ENCODE assay signal across 13 cellular contexts in genomic region chr4:37873383-37873782, GRCh38. TPM values are rescaled to one million over a fixed set of nuclear protein-coding genes. Genes with fewer than 3 reads are reported as not detected.
DNase-seq lines count a peak whose midpoint lies in the region; ATAC-seq, FAIRE-seq and TF ChIP-seq lines count a peak whose summit lies in the region.
"Had no signal": no experiment of that assay in that cellular context is flagged by ENCODE, and none has a peak within 500 bp of the region (broad histone marks: within the 10 kb centered on the region; RNA-seq: fewer than 3 reads in every experiment).

No MANE protein-coding gene starts in this region.

- ATAC-seq in upper lobe of right lung, result peak; percentile 80
- ATAC-seq in GM21717 (IDR thresholded peaks at IDR 0.05; ENCODE audit: unreplicated experiment), result no peak

- H3K4me1 ChIP-seq in breast epithelium, result no peaks in the 10 kb centered on the region
- peaks cover 3% of the 10 kb centered on the region for H3K4me1 ChIP-seq in astrocyte (ENCODE audit: insufficient read depth, low read length)
- H3K4me1 ChIP-seq in upper lobe of right lung, result peaks cover 11% of the 10 kb centered on the region

- intact Hi-C loops in MCF 10A (cut with micrococcal nuclease), result no loop called here
- intact Hi-C loops in breast epithelium (cut with DNase I; ENCODE audit: low total_unique reads), result no loop called here
- intact Hi-C loops in upper lobe of right lung (cut with DNase I), result no loop called here

- TF ChIP-seq POLR2A in breast epithelium (IDR thresholded peaks at IDR 0.05) (no peak), GM12891 (IDR thresholded peaks at IDR 0.05; ENCODE audit: low read depth, low read length) (no peak)

- peak overlapping the region; percentile 83 for H3K27ac Mint-ChIP-seq in MCF 10A (ENCODE audit: low read depth, unreplicated experiment)
- H3K27ac Mint-ChIP-seq in astrocyte (ENCODE audit: unreplicated experiment), result no peak overlapping the region
- H3K27ac Mint-ChIP-seq: B cell, IgD-negative memory B cell had no signal

- H3K79me2 ChIP-seq in astrocyte (ENCODE audit: insufficient read depth, low read length), result no peaks in the 10 kb centered on the region

- H3K27ac ChIP-seq in breast epithelium (no peak overlapping the region), astrocyte (ENCODE audit: low read depth, low read length) (no peak overlapping the region), upper lobe of right lung (no peak overlapping the region)

- BruUV-seq in MCF 10A (replicated peaks; lab: Mats Ljungman, UMichigan), result no TSS peak

- H3K36me3 Mint-ChIP-seq in MCF 10A (ENCODE audit: insufficient read depth, unreplicated experiment), result no peaks in the 10 kb centered on the region
- no peaks in the 10 kb centered on the region for H3K36me3 Mint-ChIP-seq in astrocyte (ENCODE audit: low read depth, unreplicated experiment)

- H3K4me1 Mint-ChIP-seq in MCF 10A (ENCODE audit: insufficient read depth, unreplicated experiment), result peaks cover 14% of the 10 kb centered on the region
- H3K4me1 Mint-ChIP-seq in astrocyte (ENCODE audit: low read depth, unreplicated experiment), result no peaks in the 10 kb centered on the region

- FAIRE-seq in astrocyte (lab: Jason Lieb, UNC) (peak; percentile 43), GM12891 (lab: Jason Lieb, UNC) (no peak)

- no peak overlapping the region for H2AFZ ChIP-seq in astrocyte (ENCODE audit: low read depth, low read length)

- H4K20me1 ChIP-seq in astrocyte (ENCODE audit: insufficient read depth, low read length), result no peaks in the 10 kb centered on the region

- H3K27me3 Mint-ChIP-seq in MCF 10A (ENCODE audit: insufficient read depth, unreplicated experiment) (no peaks in the 10 kb centered on the region), astrocyte (ENCODE audit: low read depth, unreplicated experiment) (no peaks in the 10 kb centered on the region)
- H3K27me3 Mint-ChIP-seq: activated T-cell treated with anti-CD3 and anti-CD28 coated beads, Interleukin-2, amount 50 U/mL, for 24 hours; B cell; IgD-negative memory B cell had no signal

- H3K36me3 ChIP-seq in breast epithelium, result no peaks in the 10 kb centered on the region
- H3K36me3 ChIP-seq in astrocyte (ENCODE audit: insufficient read depth, low read length), result no peaks in the 10 kb centered on the region
- H3K36me3 ChIP-seq in upper lobe of right lung, result no peaks in the 10 kb centered on the region

- no peak overlapping the region for H3K9ac ChIP-seq in astrocyte (ENCODE audit: low read length)

- CTCF ChIA-PET in MCF 10A (lab: Yijun Ruan, JAX), result interaction anchor here (0.6 to 1.3 kb wide), 2 partner anchors 39 to 105 kb away, joined by 3 to 5 read pairs; no protein-coding TSS in a partner anchor

- DNase-seq in MCF 10A (ENCODE audit: unreplicated experiment) (peak; percentile 86), breast epithelium (ENCODE audit: low spot score in 2 of 2) (no peak), astrocyte (ENCODE audit: low read depth) (peak; percentile 54), kidney tubule cell (ENCODE audit: low spot score) (peak; percentile 33), upper lobe of right lung (no peak), iPS-NIHi11 (ENCODE audit: low spot score) (no peak), GM12891 (ENCODE audit: insufficient read length, low spot score) (no peak)
- DNase-seq: activated T-cell treated with anti-CD3 and anti-CD28 coated beads, Interleukin-2, amount 50 U/mL, for 24 hours; NCI-H524 treated with DMSO at 0.1 percent for 48 hours; T-helper 9 cell had no signal

- no peaks in the 10 kb centered on the region for H3K9me3 Mint-ChIP-seq in MCF 10A (ENCODE audit: unreplicated experiment)
- no peaks in the 10 kb centered on the region for H3K9me3 Mint-ChIP-seq in astrocyte (ENCODE audit: unreplicated experiment)
- H3K9me3 Mint-ChIP-seq: activated T-cell treated with anti-CD3 and anti-CD28 coated beads, Interleukin-2, amount 50 U/mL, for 24 hours; IgD-negative memory B cell had no signal

- H3K4me3 ChIP-seq in breast epithelium (no peak overlapping the region), astrocyte (ENCODE audit: insufficient read depth, low read depth, low read length) (no peak overlapping the region), upper lobe of right lung (no peak overlapping the region)

- POLR2A ChIA-PET in MCF 10A (lab: Yijun Ruan, JAX), result interaction anchor here (1.4 to 4.1 kb wide), 4 partner anchors 13 to 47 kb away, joined by 6 to 34 read pairs (median 12); partner anchors contain the start of gene PGM2

- no peak overlapping the region for H3K4me2 ChIP-seq in astrocyte (ENCODE audit: low read length)

- H3K27me3 ChIP-seq in breast epithelium (no peaks in the 10 kb centered on the region), astrocyte (ENCODE audit: insufficient read depth, low read length) (no peaks in the 10 kb centered on the region), upper lobe of right lung (no peaks in the 10 kb centered on the region)

- H3K9me3 ChIP-seq in breast epithelium (no peaks in the 10 kb centered on the region), astrocyte (ENCODE audit: insufficient read depth, low read depth, low read length) (no peaks in the 10 kb centered on the region), upper lobe of right lung (no peaks in the 10 kb centered on the region)

- H3K4me3 Mint-ChIP-seq in MCF 10A (ENCODE audit: unreplicated experiment) (peak overlapping the region; percentile 21), astrocyte (ENCODE audit: unreplicated experiment) (no peak overlapping the region)
- H3K4me3 Mint-ChIP-seq: activated T-cell treated with anti-CD3 and anti-CD28 coated beads, Interleukin-2, amount 50 U/mL, for 24 hours; B cell; IgD-negative memory B cell had no signal

- TF ChIP-seq CTCF in MCF 10A (IDR thresholded peaks at IDR 0.05; ENCODE audit: unreplicated experiment) (no peak), breast epithelium (IDR thresholded peaks at IDR 0.05) (no peak), astrocyte (IDR thresholded peaks at IDR 0.05; ENCODE audit: insufficient read depth, low read depth, low read length) (no peak), upper lobe of right lung (IDR thresholded peaks at IDR 0.05) (no peak)

TF ChIP-seq in GM12891, 5 proteins besides CTCF, POLR2A, EP300 and RAD21:
- TF ChIP-seq POU2F2 (IDR thresholded peaks at IDR 0.05; ENCODE audit: low read depth, low read length) (no peak), PAX5 (IDR thresholded peaks at IDR 0.05; ENCODE audit: insufficient read depth, low read length, severe bottlenecking) (no peak)

RNA-seq across cellular contexts. Expression of gene TBC1D1, which starts 17.5 kb away (rescaled TPM):
- total RNA-seq in MCF 10A (2022), result 36.0 and 39.5 TPM in 2 replicates
- total RNA-seq in breast epithelium, result 10 to 100 TPM; 55.2 to 80.9 (median 63.9) TPM
- total RNA-seq in astrocyte, result 54.5 and 59.8 TPM in 2 replicates
- total RNA-seq in upper lobe of right lung, result 61.9 TPM
- polyA plus RNA-seq in GM12891 (2012; ENCODE audit: low read depth, missing spikeins), result 55.5 TPM

RNA-seq across cellular contexts. Expression of gene PGM2, which starts 46.9 kb away (rescaled TPM):
- total RNA-seq in MCF 10A (2022) (23.9 and 27.9 TPM in 2 replicates), breast epithelium (10 to 100 TPM; 11.0 to 26.2 (median 21.3) TPM), astrocyte (23.8 and 24.4 TPM in 2 replicates), upper lobe of right lung (25.0 TPM)
- 19.3 TPM for polyA plus RNA-seq in GM12891 (2012; ENCODE audit: low read depth, missing spikeins)

Comparison
In these comparisons a context has a peak if more than half of its experiments do, and no peak if none do; other contexts are left out.
1. DNase-seq: peak in MCF 10A (single experiment), astrocyte (single experiment) and kidney tubule cell (single experiment); none in breast epithelium (0 of 2), upper lobe of right lung (single experiment), iPS-NIHi11 (single experiment) and GM12891 (single experiment).